ENCODE assay signal across 8 cellular contexts in genomic region chr5:133824661-133825254, GRCh38.
A peak's percentile ranks its signal among the peaks of the same experiment; 100 is the strongest.
DNase-seq lines count a peak whose midpoint lies in the region; ATAC-seq and TF ChIP-seq lines count a peak whose summit lies in the region.

No MANE protein-coding gene starts in this region.

- peak; percentile 89 for ATAC-seq in activated CD4-positive, alpha-beta T cell treated with anti-CD3 and anti-CD28 coated beads for 36 hours
- peak; percentile 53 for ATAC-seq in GM21737 (IDR thresholded peaks at IDR 0.05; ENCODE audit: unreplicated experiment)
- ATAC-seq in WTC11, result no peak

- CTCF ChIA-PET in activated CD4-positive, alpha-beta T cell treated with anti-CD3 and anti-CD28 coated beads for 36 hours (lab: Charles Lee), result interaction anchor here (0.7 to 1.5 kb wide), 5 partner anchors 43 to 328 kb away, joined by 3 to 4 read pairs (median 3); no protein-coding TSS in a partner anchor
- CTCF ChIA-PET in WTC11 (lab: Charles Lee), result no interaction called here

- intact Hi-C loops in activated CD4-positive, alpha-beta T cell treated with anti-CD3 and anti-CD28 coated beads for 36 hours (cut with DNase I, micrococcal nuclease), result no loop called here

- no peak overlapping the region for H3K4me3 Mint-ChIP-seq in activated CD4-positive, alpha-beta T cell treated with anti-CD3 and anti-CD28 coated beads for 36 hours
- H3K4me3 Mint-ChIP-seq in WTC11, result no peak overlapping the region

- DNase-seq in activated CD4-positive, alpha-beta T cell treated with anti-CD3 and anti-CD28 coated beads for 36 hours, result peak; percentile 60
- DNase-seq in activated CD4-positive, alpha-beta T cell treated with anti-CD3 and anti-CD28 coated beads for 4 hours, result no peak
- DNase-seq in Jurkat, Clone E6-1 (ENCODE audit: low read depth, low spot score), result peak; percentile 7
- DNase-seq in stimulated activated CD4-positive, alpha-beta T cell treated with anti-CD3 and anti-CD28 coated beads, Interleukin-1b, Interleukin-23, amount 100 ng/mL, for 48 hours, result peak; percentile 17
- DNase-seq in WTC11 (ENCODE audit: low spot score), result no peak
- no peak for DNase-seq in NCI-H2171 treated with DMSO at 0.1 percent for 48 hours (lab: John Stamatoyannopoulos, UW)
- DNase-seq in COR-L47 (lab: John Stamatoyannopoulos, UW), result no peak

- H3K4me3 ChIP-seq in Jurkat, Clone E6-1 (ENCODE audit: low read length), result no peak overlapping the region

- H3K9me3 Mint-ChIP-seq in activated CD4-positive, alpha-beta T cell treated with anti-CD3 and anti-CD28 coated beads for 36 hours (ENCODE audit: low read depth), result no peaks in the 10 kb centered on the region
- H3K9me3 Mint-ChIP-seq in WTC11, result peaks cover 3% of the 10 kb centered on the region

- TF ChIP-seq CTCF in WTC11 (IDR thresholded peaks at IDR 0.05), result no peak

- POLR2A ChIA-PET in activated CD4-positive, alpha-beta T cell treated with anti-CD3 and anti-CD28 coated beads for 36 hours (lab: Charles Lee), result interaction anchor here (0.7 kb wide), 1 partner anchor 727 kb away, joined by 3 read pairs; no protein-coding TSS in a partner anchor
- POLR2A ChIA-PET in WTC11 (lab: Charles Lee), result interaction anchor here (1.0 kb wide), 1 partner anchor 69 kb away, joined by 3 read pairs; no protein-coding TSS in a partner anchor

- no peaks in the 10 kb centered on the region for H3K36me3 Mint-ChIP-seq in activated CD4-positive, alpha-beta T cell treated with anti-CD3 and anti-CD28 coated beads for 36 hours (ENCODE audit: low read depth)
- no peaks in the 10 kb centered on the region for H3K36me3 Mint-ChIP-seq in WTC11

- H3K27me3 Mint-ChIP-seq in activated CD4-positive, alpha-beta T cell treated with anti-CD3 and anti-CD28 coated beads for 36 hours, result peaks cover 9% of the 10 kb centered on the region
- peaks cover 3% of the 10 kb centered on the region for H3K27me3 Mint-ChIP-seq in WTC11 (ENCODE audit: low read depth)

- peaks cover 24% of the 10 kb centered on the region for H3K4me1 Mint-ChIP-seq in activated CD4-positive, alpha-beta T cell treated with anti-CD3 and anti-CD28 coated beads for 36 hours
- H3K4me1 Mint-ChIP-seq in WTC11, result peaks cover 5% of the 10 kb centered on the region; the same call in 1 of the 2 replicates

- no peak overlapping the region for H3K27ac Mint-ChIP-seq in activated CD4-positive, alpha-beta T cell treated with anti-CD3 and anti-CD28 coated beads for 36 hours
- no peak overlapping the region for H3K27ac Mint-ChIP-seq in WTC11

TF ChIP-seq in WTC11, 78 proteins besides CTCF, POLR2A, EP300 and RAD21:
- TF ChIP-seq ZMAT4 (CRISPR knock-in tag; IDR thresholded peaks at IDR 0.05) (no peak), ZNF512 (CRISPR knock-in tag; IDR thresholded peaks at IDR 0.05; ENCODE audit: borderline replicate concordance) (no peak), JUN (CRISPR knock-in tag; IDR thresholded peaks at IDR 0.05) (no peak), GRHL2 (CRISPR knock-in tag; IDR thresholded peaks at IDR 0.05; ENCODE audit: insufficient replicate concordance, severe bottlenecking) (no peak), ZNF317 (CRISPR knock-in tag; IDR thresholded peaks at IDR 0.05; ENCODE audit: borderline replicate concordance, low read depth) (no peak), HMGA2 (CRISPR knock-in tag; IDR thresholded peaks at IDR 0.05) (no peak), NFYB (CRISPR knock-in tag; conservative IDR thresholded peaks at IDR 0.05; ENCODE audit: low read depth) (no peak), NR2C2 (CRISPR knock-in tag; IDR thresholded peaks at IDR 0.05) (no peak), PRRX2 (CRISPR knock-in tag; IDR thresholded peaks at IDR 0.05) (no peak), ZNF416 (CRISPR knock-in tag; IDR thresholded peaks at IDR 0.05) (no peak)

Comparison
In these comparisons a context has a peak if more than half of its experiments do, and no peak if none do; other contexts are left out.
1. DNase-seq: peak in activated CD4-positive, alpha-beta T cell treated with anti-CD3 and anti-CD28 coated beads for 36 hours (single experiment), Jurkat, Clone E6-1 (single experiment) and stimulated activated CD4-positive, alpha-beta T cell treated with anti-CD3 and anti-CD28 coated beads, Interleukin-1b, Interleukin-23, amount 100 ng/mL, for 48 hours (single experiment); none in activated CD4-positive, alpha-beta T cell treated with anti-CD3 and anti-CD28 coated beads for 4 hours (0 of 2), WTC11 (single experiment), NCI-H2171 treated with DMSO at 0.1 percent for 48 hours (single experiment) and COR-L47 (single experiment).